8 cellular contexts compared by ENCODE assay signal in the genomic region with DNA sequence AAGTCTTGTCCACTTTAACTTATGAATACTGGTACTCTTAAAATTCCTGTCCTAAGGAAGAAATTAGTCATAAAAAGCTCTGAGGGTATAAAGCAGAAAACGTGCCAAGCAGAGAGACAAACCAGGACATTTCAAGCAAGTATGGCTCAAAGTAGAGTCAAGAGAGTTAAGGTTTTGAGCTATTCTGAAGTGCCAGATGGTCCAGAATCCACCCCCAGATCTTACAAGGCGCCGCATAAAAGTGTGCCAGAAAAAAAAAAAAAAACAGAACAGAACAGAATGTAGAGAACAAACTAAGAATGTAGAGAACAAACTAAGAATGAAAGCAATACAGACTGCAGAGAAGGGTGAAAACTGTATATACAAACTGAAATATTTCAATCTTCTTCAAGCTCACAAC. TPM values are rescaled to one million over a fixed set of nuclear protein-coding genes. Genes with fewer than 3 reads are reported as not detected.
A peak's percentile ranks its signal among the peaks of the same experiment; 100 is the strongest.
DNase-seq lines count a peak whose midpoint lies in the region; ATAC-seq, FAIRE-seq and TF ChIP-seq lines count a peak whose summit lies in the region.

No MANE protein-coding gene starts in this region.

- H3K36me3 Mint-ChIP-seq in CD4-positive, CD25-positive, alpha-beta regulatory T cell, result peaks cover 23% of the 10 kb centered on the region
- peaks cover 2% of the 10 kb centered on the region for H3K36me3 Mint-ChIP-seq in astrocyte (ENCODE audit: low read depth, unreplicated experiment)

- CTCF ChIA-PET in HEK293 (lab: Yijun Ruan, JAX), result interaction anchor here (0.7 to 1.0 kb wide), 2 partner anchors 9 to 80 kb away, joined by 3 read pairs; no protein-coding TSS in a partner anchor

- intact Hi-C loops in colonic mucosa (cut with DNase I), result no loop called here

- H3K4me1 Mint-ChIP-seq in CD4-positive, CD25-positive, alpha-beta regulatory T cell, result peaks cover 38 to 81% (median 59%) of the 10 kb centered on the region in 4 donors
- H3K4me1 Mint-ChIP-seq in astrocyte (ENCODE audit: low read depth, unreplicated experiment), result no peaks in the 10 kb centered on the region

- peak overlapping the region in 2 of 3 donors; percentile 37 to 57 for H3K27ac Mint-ChIP-seq in CD4-positive, CD25-positive, alpha-beta regulatory T cell
- no peak overlapping the region for H3K27ac Mint-ChIP-seq in astrocyte (ENCODE audit: unreplicated experiment)

- H4K20me1 ChIP-seq in astrocyte (ENCODE audit: insufficient read depth, low read length), result peaks cover 22% of the 10 kb centered on the region

- no peaks in the 10 kb centered on the region for H3K9me3 ChIP-seq in CD4-positive, CD25-positive, alpha-beta regulatory T cell (ENCODE audit: control insufficient read depth in 2 of 2, low read length in 2 of 2)
- no peaks in the 10 kb centered on the region for H3K9me3 ChIP-seq in HEK293 (ENCODE audit: control insufficient read depth, insufficient read depth, low read depth, low read length)
- no peaks in the 10 kb centered on the region for H3K9me3 ChIP-seq in astrocyte (ENCODE audit: insufficient read depth, low read depth, low read length)
- H3K9me3 ChIP-seq in muscle layer of colon (ENCODE audit: low read length), result no peaks in the 10 kb centered on the region
- H3K9me3 ChIP-seq in WERI-Rb-1 (ENCODE audit: severe bottlenecking), result no peaks in the 10 kb centered on the region
- no peaks in the 10 kb centered on the region for H3K9me3 ChIP-seq in colonic mucosa

- ATAC-seq in CD4-positive, CD25-positive, alpha-beta regulatory T cell (ENCODE audit: low read depth in 2 of 2), result no peak

- TF ChIP-seq CTCF in HEK293 (tag by site-specific recombination; IDR thresholded peaks at IDR 0.05) (no peak), astrocyte (IDR thresholded peaks at IDR 0.05; ENCODE audit: insufficient read depth, low read depth, low read length) (no peak), WERI-Rb-1 (IDR thresholded peaks at IDR 0.05; ENCODE audit: low read depth, low read length) (no peak), colonic mucosa (IDR thresholded peaks at IDR 0.05) (no peak)

- DNase-seq in CD4-positive, CD25-positive, alpha-beta regulatory T cell, result no peak
- DNase-seq in astrocyte (ENCODE audit: low read depth) (peak; percentile 90), ureter (ENCODE audit: low spot score) (no peak), WERI-Rb-1 (no peak), colonic mucosa (no peak), NCI-H1694 (lab: John Stamatoyannopoulos, UW) (no peak)

- peaks cover 31% of the 10 kb centered on the region for H3K36me3 ChIP-seq in CD4-positive, CD25-positive, alpha-beta regulatory T cell (ENCODE audit: control insufficient read depth, insufficient read depth, low read length)
- H3K36me3 ChIP-seq in HEK293 (ENCODE audit: control insufficient read depth in 2 of 2, insufficient read depth in 1 of 2, low read length in 2 of 2), result peaks cover 12 to 15% of the 10 kb centered on the region in 2 experiments; a peak in 2 of 3 replicates
- no peaks in the 10 kb centered on the region for H3K36me3 ChIP-seq in astrocyte (ENCODE audit: insufficient read depth, low read length)
- no peaks in the 10 kb centered on the region for H3K36me3 ChIP-seq in muscle layer of colon (ENCODE audit: insufficient read depth, low read length)
- peaks cover 7% of the 10 kb centered on the region for H3K36me3 ChIP-seq in WERI-Rb-1
- no peaks in the 10 kb centered on the region for H3K36me3 ChIP-seq in colonic mucosa

- H3K4me3 Mint-ChIP-seq in CD4-positive, CD25-positive, alpha-beta regulatory T cell, result peak overlapping the region in 1 of 4 donors; percentile 14
- no peak overlapping the region for H3K4me3 Mint-ChIP-seq in astrocyte (ENCODE audit: unreplicated experiment)

- no peak overlapping the region for H3K27ac ChIP-seq in CD4-positive, CD25-positive, alpha-beta regulatory T cell (ENCODE audit: insufficient read depth, low read length, poor library complexity, severe bottlenecking)
- H3K27ac ChIP-seq in HEK293 (ENCODE audit: extremely low read depth, low read depth, low read length), result no peak overlapping the region
- no peak overlapping the region for H3K27ac ChIP-seq in astrocyte (ENCODE audit: low read depth, low read length)
- H3K27ac ChIP-seq in muscle layer of colon (ENCODE audit: low read depth, low read length), result no peak overlapping the region
- H3K27ac ChIP-seq in WERI-Rb-1, result no peak overlapping the region
- no peak overlapping the region for H3K27ac ChIP-seq in colonic mucosa

- no peak overlapping the region for H3K4me3 ChIP-seq in CD4-positive, CD25-positive, alpha-beta regulatory T cell (ENCODE audit: low read depth, low read length)
- H3K4me3 ChIP-seq in HEK293 (ENCODE audit: low read depth, low read length), result no peak overlapping the region
- H3K4me3 ChIP-seq in astrocyte (ENCODE audit: insufficient read depth, low read depth, low read length), result no peak overlapping the region
- peak overlapping the region in 1 of 2 donors; percentile 41 for H3K4me3 ChIP-seq in muscle layer of colon (ENCODE audit: low read depth in 1 of 2, low read length in 2 of 2)
- H3K4me3 ChIP-seq in WERI-Rb-1 (ENCODE audit: low read depth, low read length), result no peak overlapping the region
- no peak overlapping the region for H3K4me3 ChIP-seq in colonic mucosa

- no peak overlapping the region for H2AFZ ChIP-seq in astrocyte (ENCODE audit: low read depth, low read length)

- H3K4me2 ChIP-seq in astrocyte (ENCODE audit: low read length), result peak overlapping the region; percentile 29

- peaks cover 88% of the 10 kb centered on the region for H3K79me2 ChIP-seq in astrocyte (ENCODE audit: insufficient read depth, low read length)

- peaks cover 20% of the 10 kb centered on the region for H3K4me1 ChIP-seq in CD4-positive, CD25-positive, alpha-beta regulatory T cell (ENCODE audit: control insufficient read depth, insufficient read depth, low read length, poor library complexity, severe bottlenecking)
- H3K4me1 ChIP-seq in HEK293 (ENCODE audit: control insufficient read depth, insufficient read depth, low read length) (peaks cover 9% of the 10 kb centered on the region), astrocyte (ENCODE audit: insufficient read depth, low read length) (no peaks in the 10 kb centered on the region), muscle layer of colon (ENCODE audit: insufficient read depth, low read length) (peaks cover 20% of the 10 kb centered on the region), colonic mucosa (no peaks in the 10 kb centered on the region)

- no peaks in the 10 kb centered on the region for H3K9me3 Mint-ChIP-seq in CD4-positive, CD25-positive, alpha-beta regulatory T cell
- H3K9me3 Mint-ChIP-seq in astrocyte (ENCODE audit: unreplicated experiment), result no peaks in the 10 kb centered on the region

- H3K9ac ChIP-seq in astrocyte (ENCODE audit: low read length) (no peak overlapping the region), muscle layer of colon (ENCODE audit: low read length) (peak overlapping the region; percentile 44), colonic mucosa (ENCODE audit: low read depth in 2 of 2, low read length in 2 of 2) (no peak overlapping the region)

- POLR2A ChIA-PET in HEK293 (lab: Yijun Ruan, JAX), result interaction anchor here (0.7 to 1.2 kb wide), 2 partner anchors 12 to 936 kb away, joined by 3 to 5 read pairs; partner anchors contain the start of gene EPS15

- no peak for FAIRE-seq in astrocyte (lab: Jason Lieb, UNC)

- no peaks in the 10 kb centered on the region for H3K27me3 Mint-ChIP-seq in CD4-positive, CD25-positive, alpha-beta regulatory T cell
- no peaks in the 10 kb centered on the region for H3K27me3 Mint-ChIP-seq in astrocyte (ENCODE audit: low read depth, unreplicated experiment)

- no peaks in the 10 kb centered on the region for H3K27me3 ChIP-seq in CD4-positive, CD25-positive, alpha-beta regulatory T cell (ENCODE audit: control insufficient read depth, insufficient read depth, low read length)
- no peaks in the 10 kb centered on the region for H3K27me3 ChIP-seq in astrocyte (ENCODE audit: insufficient read depth, low read length)
- no peaks in the 10 kb centered on the region for H3K27me3 ChIP-seq in muscle layer of colon (ENCODE audit: control insufficient read depth in 1 of 2, insufficient read depth in 2 of 2, low read length in 2 of 2)
- H3K27me3 ChIP-seq in WERI-Rb-1 (ENCODE audit: insufficient read depth, low read depth, severe bottlenecking), result no peaks in the 10 kb centered on the region
- H3K27me3 ChIP-seq in colonic mucosa, result no peaks in the 10 kb centered on the region

TF ChIP-seq in HEK293, 187 proteins besides CTCF, POLR2A, EP300 and RAD21:
- TF ChIP-seq ZNF501 (tag by site-specific recombination; IDR thresholded peaks at IDR 0.05) (no peak), ZNF600 (tag by site-specific recombination; IDR thresholded peaks at IDR 0.05) (0 out of 2 replicates have a peak, but pooled peaks have one; percentile 33)
- TF ChIP-seq, protein P1, sequence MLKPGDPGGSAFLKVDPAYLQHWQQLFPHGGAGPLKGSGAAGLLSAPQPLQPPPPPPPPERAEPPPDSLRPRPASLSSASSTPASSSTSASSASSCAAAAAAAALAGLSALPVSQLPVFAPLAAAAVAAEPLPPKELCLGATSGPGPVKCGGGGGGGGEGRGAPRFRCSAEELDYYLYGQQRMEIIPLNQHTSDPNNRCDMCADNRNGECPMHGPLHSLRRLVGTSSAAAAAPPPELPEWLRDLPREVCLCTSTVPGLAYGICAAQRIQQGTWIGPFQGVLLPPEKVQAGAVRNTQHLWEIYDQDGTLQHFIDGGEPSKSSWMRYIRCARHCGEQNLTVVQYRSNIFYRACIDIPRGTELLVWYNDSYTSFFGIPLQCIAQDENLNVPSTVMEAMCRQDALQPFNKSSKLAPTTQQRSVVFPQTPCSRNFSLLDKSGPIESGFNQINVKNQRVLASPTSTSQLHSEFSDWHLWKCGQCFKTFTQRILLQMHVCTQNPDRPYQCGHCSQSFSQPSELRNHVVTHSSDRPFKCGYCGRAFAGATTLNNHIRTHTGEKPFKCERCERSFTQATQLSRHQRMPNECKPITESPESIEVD (tag by site-specific recombination; IDR thresholded peaks at IDR 0.05), result 0 out of 2 replicates have a peak, but pooled peaks have one; percentile 21

RNA-seq across cellular contexts. Expression of gene EPS15, which starts 12.5 kb away (rescaled TPM):
- 135 TPM for total RNA-seq in CD4-positive, CD25-positive, alpha-beta regulatory T cell
- 10 to 100 TPM; 58.5 to 84.1 (median 73.8) TPM for polyA plus RNA-seq in CD4-positive, CD25-positive, alpha-beta regulatory T cell
- total RNA-seq in astrocyte, result 66.6 and 70.6 TPM in 2 replicates
- 86.2 TPM for total RNA-seq in ureter
- total RNA-seq in colonic mucosa, result 10 to 100 TPM; 40.3 to 55.8 TPM
